ENCODE assay signal across 12 cellular contexts in genomic region chr12:130954544-130954831, GRCh38. TPM values are rescaled to one million over a fixed set of nuclear protein-coding genes. Genes with fewer than 3 reads are reported as not detected.
DNase-seq lines count a peak whose midpoint lies in the region; ATAC-seq, FAIRE-seq and TF ChIP-seq lines count a peak whose summit lies in the region.
"Had no signal": no experiment of that assay in that cellular context is flagged by ENCODE, and none has a peak within 500 bp of the region (broad histone marks: within the 10 kb centered on the region; RNA-seq: fewer than 3 reads in every experiment).

No MANE protein-coding gene starts in this region.

- DNase-seq in ascending aorta (ENCODE audit: low spot score in 2 of 2): no peak
- no peak for DNase-seq in left ventricle myocardium superior
- DNase-seq in osteocyte (ENCODE audit: extremely low spot score, unreplicated experiment): peak; percentile 76
- DNase-seq in upper lobe of right lung: peak; percentile 78
- DNase-seq in OCI-M2 (lab: John Stamatoyannopoulos, UW; ENCODE audit: unreplicated experiment): no peak
- DNase-seq in urothelium cell line (ENCODE audit: low spot score): no peak
- DNase-seq: adrenal gland; effector CD8-positive, alpha-beta T cell; naive thymus-derived CD8-positive, alpha-beta T cell had no signal

- H3K4me3 ChIP-seq in ascending aorta: peak overlapping the region; percentile 46 to 64
- peak overlapping the region; percentile 58 for H3K4me3 ChIP-seq in upper lobe of right lung

- H3K27me3 Mint-ChIP-seq in osteocyte (ENCODE audit: unreplicated experiment): peaks cover 8% of the 10 kb centered on the region

- H3K27me3 ChIP-seq in ascending aorta (no peaks in the 10 kb centered on the region), upper lobe of right lung (no peaks in the 10 kb centered on the region)

- intact Hi-C loops in ascending aorta (cut with DNase I) (no loop called here), left ventricle myocardium superior (cut with micrococcal nuclease) (no loop called here), upper lobe of right lung (cut with DNase I) (no loop called here)

- peaks cover 15% of the 10 kb centered on the region for H3K4me1 Mint-ChIP-seq in osteocyte (ENCODE audit: unreplicated experiment)
- H3K4me1 Mint-ChIP-seq: stimulated activated effector memory CD8-positive, alpha-beta T cell treated with anti-CD3 and anti-CD28 coated beads, Interleukin-12 subunit alpha, Interleukin-12 subunit beta, amount 100 ng/mL, for 72 hours had no signal

- FAIRE-seq in urothelium cell line (lab: Jason Lieb, UNC): no peak

- no peak for TF ChIP-seq CTCF in ascending aorta (IDR thresholded peaks at IDR 0.05)
- TF ChIP-seq CTCF in osteocyte (IDR thresholded peaks at IDR 0.05): no peak
- TF ChIP-seq CTCF in upper lobe of right lung (IDR thresholded peaks at IDR 0.05): no peak

- H3K36me3 ChIP-seq in ascending aorta: no peaks in the 10 kb centered on the region
- H3K36me3 ChIP-seq in upper lobe of right lung: no peaks in the 10 kb centered on the region
- H3K36me3 ChIP-seq: adrenal gland had no signal

- no peak overlapping the region for H3K4me3 Mint-ChIP-seq in osteocyte (ENCODE audit: unreplicated experiment)
- H3K4me3 Mint-ChIP-seq: naive thymus-derived CD8-positive, alpha-beta T cell; stimulated activated effector memory CD8-positive, alpha-beta T cell treated with anti-CD3 and anti-CD28 coated beads, Interleukin-12 subunit alpha, Interleukin-12 subunit beta, amount 100 ng/mL, for 72 hours had no signal

- H3K4me1 ChIP-seq in ascending aorta: peaks cover 0 to 16% of the 10 kb centered on the region in 2 donors
- H3K4me1 ChIP-seq in upper lobe of right lung: peaks cover 7% of the 10 kb centered on the region
- H3K4me1 ChIP-seq: adrenal gland had no signal

- ATAC-seq in left ventricle myocardium superior (peak; percentile 29), upper lobe of right lung (peak; percentile 79), HG02588 (IDR thresholded peaks at IDR 0.05; ENCODE audit: unreplicated experiment) (no peak), GM19463 (IDR thresholded peaks at IDR 0.05; ENCODE audit: unreplicated experiment) (no peak)
- ATAC-seq: naive thymus-derived CD8-positive, alpha-beta T cell; stimulated activated effector memory CD8-positive, alpha-beta T cell treated with anti-CD3 and anti-CD28 coated beads, Interleukin-12 subunit alpha, Interleukin-12 subunit beta, amount 100 ng/mL, for 72 hours had no signal

- no peaks in the 10 kb centered on the region for H3K9me3 ChIP-seq in ascending aorta
- H3K9me3 ChIP-seq in upper lobe of right lung: no peaks in the 10 kb centered on the region
- H3K9me3 ChIP-seq: adrenal gland had no signal

- H3K27ac Mint-ChIP-seq in osteocyte (ENCODE audit: unreplicated experiment): no peak overlapping the region
- H3K27ac Mint-ChIP-seq: naive thymus-derived CD8-positive, alpha-beta T cell; stimulated activated effector memory CD8-positive, alpha-beta T cell treated with anti-CD3 and anti-CD28 coated beads, Interleukin-12 subunit alpha, Interleukin-12 subunit beta, amount 100 ng/mL, for 72 hours had no signal

- H3K9me3 Mint-ChIP-seq in osteocyte (ENCODE audit: unreplicated experiment): no peaks in the 10 kb centered on the region
- H3K9me3 Mint-ChIP-seq: naive thymus-derived CD8-positive, alpha-beta T cell; stimulated activated effector memory CD8-positive, alpha-beta T cell treated with anti-CD3 and anti-CD28 coated beads, Interleukin-12 subunit alpha, Interleukin-12 subunit beta, amount 100 ng/mL, for 72 hours had no signal

- H3K27ac ChIP-seq in ascending aorta (peak overlapping the region; percentile 6 to 42), upper lobe of right lung (peak overlapping the region; percentile 80)

- H3K36me3 Mint-ChIP-seq in osteocyte (ENCODE audit: unreplicated experiment): no peaks in the 10 kb centered on the region
- H3K36me3 Mint-ChIP-seq: naive thymus-derived CD8-positive, alpha-beta T cell; stimulated activated effector memory CD8-positive, alpha-beta T cell treated with anti-CD3 and anti-CD28 coated beads, Interleukin-12 subunit alpha, Interleukin-12 subunit beta, amount 100 ng/mL, for 72 hours had no signal

RNA-seq across cellular contexts. Expression of gene ADGRD1, which starts 0.8 kb away (rescaled TPM):
- total RNA-seq in ascending aorta (46.9 TPM), left ventricle myocardium superior (83.6 TPM), osteocyte (1.0 and 1.5 TPM in 2 replicates), upper lobe of right lung (113 TPM)

Comparison
In these comparisons a context has a peak if more than half of its experiments do, and no peak if none do; other contexts are left out.
1. DNase-seq: peak in osteocyte (single experiment) and upper lobe of right lung (single experiment); none in ascending aorta (0 of 2), left ventricle myocardium superior (single experiment), OCI-M2 (single experiment) and urothelium cell line (single experiment).
2. ATAC-seq: peak in left ventricle myocardium superior (single experiment) and upper lobe of right lung (single experiment); none in HG02588 (single experiment) and GM19463 (single experiment).
3. RNA of gene ADGRD1, which starts 0.8 kb away (total RNA-seq): 113 TPM in upper lobe of right lung (single experiment), 83.6 TPM in left ventricle myocardium superior (single experiment) and 46.9 TPM in ascending aorta (single experiment); 1.0 to 1.5 TPM in osteocyte; every median in the first group is over 10 times any median in the second.